ENCODE assay signal across 1 cellular context in the genomic region with DNA sequence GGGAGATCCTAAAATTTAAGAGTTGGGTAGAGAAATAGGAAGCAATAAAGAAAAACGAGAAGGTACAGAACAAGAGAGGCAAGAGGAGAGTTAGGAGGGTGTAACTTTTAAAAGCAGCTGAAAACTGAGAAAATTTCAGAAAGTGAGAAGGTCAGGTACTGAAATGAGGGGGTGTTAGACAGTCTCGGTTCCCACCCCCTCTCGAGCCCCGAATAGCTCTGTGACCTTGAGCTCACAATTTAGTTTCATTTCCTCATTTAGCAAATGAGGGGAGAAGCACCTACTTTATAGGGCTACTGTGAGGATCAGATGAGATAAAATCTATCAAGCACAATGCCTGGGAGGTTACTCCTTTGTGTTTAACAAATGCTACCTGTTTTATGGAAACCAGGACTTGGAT.
A peak's percentile ranks its signal among the peaks of the same experiment; 100 is the strongest.
TF ChIP-seq lines count a peak whose summit lies in the region.

No MANE protein-coding gene starts in this region.

TF ChIP-seq in GM12878, 131 proteins besides CTCF, POLR2A, EP300 and RAD21 (continued from another document and continues in another):
- TF ChIP-seq, protein P1, sequence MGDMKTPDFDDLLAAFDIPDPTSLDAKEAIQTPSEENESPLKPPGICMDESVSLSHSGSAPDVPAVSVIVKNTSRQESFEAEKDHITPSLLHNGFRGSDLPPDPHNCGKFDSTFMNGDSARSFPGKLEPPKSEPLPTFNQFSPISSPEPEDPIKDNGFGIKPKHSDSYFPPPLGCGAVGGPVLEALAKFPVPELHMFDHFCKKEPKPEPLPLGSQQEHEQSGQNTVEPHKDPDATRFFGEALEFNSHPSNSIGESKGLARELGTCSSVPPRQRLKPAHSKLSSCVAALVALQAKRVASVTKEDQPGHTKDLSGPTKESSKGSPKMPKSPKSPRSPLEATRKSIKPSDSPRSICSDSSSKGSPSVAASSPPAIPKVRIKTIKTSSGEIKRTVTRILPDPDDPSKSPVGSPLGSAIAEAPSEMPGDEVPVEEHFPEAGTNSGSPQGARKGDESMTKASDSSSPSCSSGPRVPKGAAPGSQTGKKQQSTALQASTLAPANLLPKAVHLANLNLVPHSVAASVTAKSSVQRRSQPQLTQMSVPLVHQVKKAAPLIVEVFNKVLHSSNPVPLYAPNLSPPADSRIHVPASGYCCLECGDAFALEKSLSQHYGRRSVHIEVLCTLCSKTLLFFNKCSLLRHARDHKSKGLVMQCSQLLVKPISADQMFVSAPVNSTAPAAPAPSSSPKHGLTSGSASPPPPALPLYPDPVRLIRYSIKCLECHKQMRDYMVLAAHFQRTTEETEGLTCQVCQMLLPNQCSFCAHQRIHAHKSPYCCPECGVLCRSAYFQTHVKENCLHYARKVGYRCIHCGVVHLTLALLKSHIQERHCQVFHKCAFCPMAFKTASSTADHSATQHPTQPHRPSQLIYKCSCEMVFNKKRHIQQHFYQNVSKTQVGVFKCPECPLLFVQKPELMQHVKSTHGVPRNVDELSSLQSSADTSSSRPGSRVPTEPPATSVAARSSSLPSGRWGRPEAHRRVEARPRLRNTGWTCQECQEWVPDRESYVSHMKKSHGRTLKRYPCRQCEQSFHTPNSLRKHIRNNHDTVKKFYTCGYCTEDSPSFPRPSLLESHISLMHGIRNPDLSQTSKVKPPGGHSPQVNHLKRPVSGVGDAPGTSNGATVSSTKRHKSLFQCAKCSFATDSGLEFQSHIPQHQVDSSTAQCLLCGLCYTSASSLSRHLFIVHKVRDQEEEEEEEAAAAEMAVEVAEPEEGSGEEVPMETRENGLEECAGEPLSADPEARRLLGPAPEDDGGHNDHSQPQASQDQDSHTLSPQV (IDR thresholded peaks at IDR 0.05) = no peak
- TF ChIP-seq SRF (IDR thresholded peaks at IDR 0.05; ENCODE audit: low read depth in 2 of 2, low read length in 2 of 2) (0 out of 4 replicates have a peak, but pooled peaks of 1 of the 2 experiments have one; percentile 60), ZNF274 (IDR thresholded peaks at IDR 0.05; ENCODE audit: insufficient read depth, insufficient read length) (no peak), IKZF2 (IDR thresholded peaks at IDR 0.05) (peak; percentile 89 to 91), ZNF217 (IDR thresholded peaks at IDR 0.05) (peak; percentile 85; the same call in 1 of the 2 replicates), IKZF1 (conservative IDR thresholded peaks at IDR 0.05) (peak; percentile 86), TCF7 (IDR thresholded peaks at IDR 0.05; ENCODE audit: borderline replicate concordance) (0 out of 2 replicates have a peak, but pooled peaks have one; percentile 33), MEF2B (IDR thresholded peaks at IDR 0.05; ENCODE audit: partially characterized antibody, poor library complexity, severe bottlenecking) (peak; percentile 95), ZSCAN29 (IDR thresholded peaks at IDR 0.05) (no peak), CHD1 (IDR thresholded peaks at IDR 0.05; ENCODE audit: low read depth, low read length) (no peak), SIX5 (IDR thresholded peaks at IDR 0.05; ENCODE audit: low read depth, low read length, severe bottlenecking) (no peak), CBFB (IDR thresholded peaks at IDR 0.05; ENCODE audit: low read depth) (no peak), CBX5 (IDR thresholded peaks at IDR 0.05; ENCODE audit: low read depth) (peak; percentile 96), SREBF1 (IDR thresholded peaks at IDR 0.05; ENCODE audit: low read length) (no peak), CHD4 (IDR thresholded peaks at IDR 0.05) (no peak), POU2F2 (IDR thresholded peaks at IDR 0.05; ENCODE audit: borderline replicate concordance, low read depth, low read length) (peak; percentile 65; the same call in 2 of the 3 replicates), NFYA (IDR thresholded peaks at IDR 0.05; ENCODE audit: borderline replicate concordance, low read depth, low read length) (no peak), FOS (IDR thresholded peaks at IDR 0.05; ENCODE audit: borderline replicate concordance, extremely low read depth, insufficient read length) (no peak), TCF3 (IDR thresholded peaks at IDR 0.05; ENCODE audit: borderline replicate concordance, insufficient read depth, low read depth, low read length) (no peak), RCOR1 (conservative IDR thresholded peaks at IDR 0.05; ENCODE audit: low read depth, low read length) (peak; percentile 94; the same call in 1 of the 2 replicates), KDM1A (IDR thresholded peaks at IDR 0.05; ENCODE audit: borderline replicate concordance) (no peak), MTA3 (IDR thresholded peaks at IDR 0.05; ENCODE audit: borderline replicate concordance, low read length) (peak; percentile 97), IRF4 (IDR thresholded peaks at IDR 0.05; ENCODE audit: low read depth, low read length) (peak; percentile 99), POLR2AphosphoS5 (IDR thresholded peaks at IDR 0.05; ENCODE audit: low read length) (no peak)
- TF ChIP-seq, protein P2, sequence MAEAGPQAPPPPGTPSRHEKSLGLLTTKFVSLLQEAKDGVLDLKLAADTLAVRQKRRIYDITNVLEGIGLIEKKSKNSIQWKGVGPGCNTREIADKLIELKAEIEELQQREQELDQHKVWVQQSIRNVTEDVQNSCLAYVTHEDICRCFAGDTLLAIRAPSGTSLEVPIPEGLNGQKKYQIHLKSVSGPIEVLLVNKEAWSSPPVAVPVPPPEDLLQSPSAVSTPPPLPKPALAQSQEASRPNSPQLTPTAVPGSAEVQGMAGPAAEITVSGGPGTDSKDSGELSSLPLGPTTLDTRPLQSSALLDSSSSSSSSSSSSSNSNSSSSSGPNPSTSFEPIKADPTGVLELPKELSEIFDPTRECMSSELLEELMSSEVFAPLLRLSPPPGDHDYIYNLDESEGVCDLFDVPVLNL (IDR thresholded peaks at IDR 0.05; ENCODE audit: low read depth, low read length) = no peak
- TF ChIP-seq, protein P3, sequence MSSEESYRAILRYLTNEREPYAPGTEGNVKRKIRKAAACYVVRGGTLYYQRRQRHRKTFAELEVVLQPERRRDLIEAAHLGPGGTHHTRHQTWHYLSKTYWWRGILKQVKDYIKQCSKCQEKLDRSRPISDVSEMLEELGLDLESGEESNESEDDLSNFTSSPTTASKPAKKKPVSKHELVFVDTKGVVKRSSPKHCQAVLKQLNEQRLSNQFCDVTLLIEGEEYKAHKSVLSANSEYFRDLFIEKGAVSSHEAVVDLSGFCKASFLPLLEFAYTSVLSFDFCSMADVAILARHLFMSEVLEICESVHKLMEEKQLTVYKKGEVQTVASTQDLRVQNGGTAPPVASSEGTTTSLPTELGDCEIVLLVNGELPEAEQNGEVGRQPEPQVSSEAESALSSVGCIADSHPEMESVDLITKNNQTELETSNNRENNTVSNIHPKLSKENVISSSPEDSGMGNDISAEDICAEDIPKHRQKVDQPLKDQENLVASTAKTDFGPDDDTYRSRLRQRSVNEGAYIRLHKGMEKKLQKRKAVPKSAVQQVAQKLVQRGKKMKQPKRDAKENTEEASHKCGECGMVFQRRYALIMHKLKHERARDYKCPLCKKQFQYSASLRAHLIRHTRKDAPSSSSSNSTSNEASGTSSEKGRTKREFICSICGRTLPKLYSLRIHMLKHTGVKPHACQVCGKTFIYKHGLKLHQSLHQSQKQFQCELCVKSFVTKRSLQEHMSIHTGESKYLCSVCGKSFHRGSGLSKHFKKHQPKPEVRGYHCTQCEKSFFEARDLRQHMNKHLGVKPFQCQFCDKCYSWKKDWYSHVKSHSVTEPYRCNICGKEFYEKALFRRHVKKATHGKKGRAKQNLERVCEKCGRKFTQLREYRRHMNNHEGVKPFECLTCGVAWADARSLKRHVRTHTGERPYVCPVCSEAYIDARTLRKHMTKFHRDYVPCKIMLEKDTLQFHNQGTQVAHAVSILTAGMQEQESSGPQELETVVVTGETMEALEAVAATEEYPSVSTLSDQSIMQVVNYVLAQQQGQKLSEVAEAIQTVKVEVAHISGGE (CRISPR knock-in tag; IDR thresholded peaks at IDR 0.05) = no peak
- TF ChIP-seq, protein P4, sequence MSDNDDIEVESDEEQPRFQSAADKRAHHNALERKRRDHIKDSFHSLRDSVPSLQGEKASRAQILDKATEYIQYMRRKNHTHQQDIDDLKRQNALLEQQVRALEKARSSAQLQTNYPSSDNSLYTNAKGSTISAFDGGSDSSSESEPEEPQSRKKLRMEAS (IDR thresholded peaks at IDR 0.05; ENCODE audit: low read depth, low read length) = no peak
- TF ChIP-seq, protein P5, sequence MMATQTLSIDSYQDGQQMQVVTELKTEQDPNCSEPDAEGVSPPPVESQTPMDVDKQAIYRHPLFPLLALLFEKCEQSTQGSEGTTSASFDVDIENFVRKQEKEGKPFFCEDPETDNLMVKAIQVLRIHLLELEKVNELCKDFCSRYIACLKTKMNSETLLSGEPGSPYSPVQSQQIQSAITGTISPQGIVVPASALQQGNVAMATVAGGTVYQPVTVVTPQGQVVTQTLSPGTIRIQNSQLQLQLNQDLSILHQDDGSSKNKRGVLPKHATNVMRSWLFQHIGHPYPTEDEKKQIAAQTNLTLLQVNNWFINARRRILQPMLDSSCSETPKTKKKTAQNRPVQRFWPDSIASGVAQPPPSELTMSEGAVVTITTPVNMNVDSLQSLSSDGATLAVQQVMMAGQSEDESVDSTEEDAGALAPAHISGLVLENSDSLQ (IDR thresholded peaks at IDR 0.05) = no peak
- TF ChIP-seq, protein P6, sequence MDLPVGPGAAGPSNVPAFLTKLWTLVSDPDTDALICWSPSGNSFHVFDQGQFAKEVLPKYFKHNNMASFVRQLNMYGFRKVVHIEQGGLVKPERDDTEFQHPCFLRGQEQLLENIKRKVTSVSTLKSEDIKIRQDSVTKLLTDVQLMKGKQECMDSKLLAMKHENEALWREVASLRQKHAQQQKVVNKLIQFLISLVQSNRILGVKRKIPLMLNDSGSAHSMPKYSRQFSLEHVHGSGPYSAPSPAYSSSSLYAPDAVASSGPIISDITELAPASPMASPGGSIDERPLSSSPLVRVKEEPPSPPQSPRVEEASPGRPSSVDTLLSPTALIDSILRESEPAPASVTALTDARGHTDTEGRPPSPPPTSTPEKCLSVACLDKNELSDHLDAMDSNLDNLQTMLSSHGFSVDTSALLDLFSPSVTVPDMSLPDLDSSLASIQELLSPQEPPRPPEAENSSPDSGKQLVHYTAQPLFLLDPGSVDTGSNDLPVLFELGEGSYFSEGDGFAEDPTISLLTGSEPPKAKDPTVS (IDR thresholded peaks at IDR 0.05; ENCODE audit: low read depth, low read length) = no peak
- TF ChIP-seq, protein P7, sequence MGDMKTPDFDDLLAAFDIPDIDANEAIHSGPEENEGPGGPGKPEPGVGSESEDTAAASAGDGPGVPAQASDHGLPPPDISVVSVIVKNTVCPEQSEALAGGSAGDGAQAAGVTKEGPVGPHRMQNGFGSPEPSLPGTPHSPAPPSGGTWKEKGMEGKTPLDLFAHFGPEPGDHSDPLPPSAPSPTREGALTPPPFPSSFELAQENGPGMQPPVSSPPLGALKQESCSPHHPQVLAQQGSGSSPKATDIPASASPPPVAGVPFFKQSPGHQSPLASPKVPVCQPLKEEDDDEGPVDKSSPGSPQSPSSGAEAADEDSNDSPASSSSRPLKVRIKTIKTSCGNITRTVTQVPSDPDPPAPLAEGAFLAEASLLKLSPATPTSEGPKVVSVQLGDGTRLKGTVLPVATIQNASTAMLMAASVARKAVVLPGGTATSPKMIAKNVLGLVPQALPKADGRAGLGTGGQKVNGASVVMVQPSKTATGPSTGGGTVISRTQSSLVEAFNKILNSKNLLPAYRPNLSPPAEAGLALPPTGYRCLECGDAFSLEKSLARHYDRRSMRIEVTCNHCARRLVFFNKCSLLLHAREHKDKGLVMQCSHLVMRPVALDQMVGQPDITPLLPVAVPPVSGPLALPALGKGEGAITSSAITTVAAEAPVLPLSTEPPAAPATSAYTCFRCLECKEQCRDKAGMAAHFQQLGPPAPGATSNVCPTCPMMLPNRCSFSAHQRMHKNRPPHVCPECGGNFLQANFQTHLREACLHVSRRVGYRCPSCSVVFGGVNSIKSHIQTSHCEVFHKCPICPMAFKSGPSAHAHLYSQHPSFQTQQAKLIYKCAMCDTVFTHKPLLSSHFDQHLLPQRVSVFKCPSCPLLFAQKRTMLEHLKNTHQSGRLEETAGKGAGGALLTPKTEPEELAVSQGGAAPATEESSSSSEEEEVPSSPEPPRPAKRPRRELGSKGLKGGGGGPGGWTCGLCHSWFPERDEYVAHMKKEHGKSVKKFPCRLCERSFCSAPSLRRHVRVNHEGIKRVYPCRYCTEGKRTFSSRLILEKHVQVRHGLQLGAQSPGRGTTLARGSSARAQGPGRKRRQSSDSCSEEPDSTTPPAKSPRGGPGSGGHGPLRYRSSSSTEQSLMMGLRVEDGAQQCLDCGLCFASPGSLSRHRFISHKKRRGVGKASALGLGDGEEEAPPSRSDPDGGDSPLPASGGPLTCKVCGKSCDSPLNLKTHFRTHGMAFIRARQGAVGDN (IDR thresholded peaks at IDR 0.05) = no peak
- TF ChIP-seq, protein P8, sequence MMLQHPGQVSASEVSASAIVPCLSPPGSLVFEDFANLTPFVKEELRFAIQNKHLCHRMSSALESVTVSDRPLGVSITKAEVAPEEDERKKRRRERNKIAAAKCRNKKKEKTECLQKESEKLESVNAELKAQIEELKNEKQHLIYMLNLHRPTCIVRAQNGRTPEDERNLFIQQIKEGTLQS (IDR thresholded peaks at IDR 0.05; ENCODE audit: borderline replicate concordance, extremely low read depth, low read depth, low read length) = no peak
- TF ChIP-seq, protein P9, sequence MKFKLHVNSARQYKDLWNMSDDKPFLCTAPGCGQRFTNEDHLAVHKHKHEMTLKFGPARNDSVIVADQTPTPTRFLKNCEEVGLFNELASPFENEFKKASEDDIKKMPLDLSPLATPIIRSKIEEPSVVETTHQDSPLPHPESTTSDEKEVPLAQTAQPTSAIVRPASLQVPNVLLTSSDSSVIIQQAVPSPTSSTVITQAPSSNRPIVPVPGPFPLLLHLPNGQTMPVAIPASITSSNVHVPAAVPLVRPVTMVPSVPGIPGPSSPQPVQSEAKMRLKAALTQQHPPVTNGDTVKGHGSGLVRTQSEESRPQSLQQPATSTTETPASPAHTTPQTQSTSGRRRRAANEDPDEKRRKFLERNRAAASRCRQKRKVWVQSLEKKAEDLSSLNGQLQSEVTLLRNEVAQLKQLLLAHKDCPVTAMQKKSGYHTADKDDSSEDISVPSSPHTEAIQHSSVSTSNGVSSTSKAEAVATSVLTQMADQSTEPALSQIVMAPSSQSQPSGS (IDR thresholded peaks at IDR 0.05; ENCODE audit: low read length) = peak; percentile 95
- TF ChIP-seq, protein P10, sequence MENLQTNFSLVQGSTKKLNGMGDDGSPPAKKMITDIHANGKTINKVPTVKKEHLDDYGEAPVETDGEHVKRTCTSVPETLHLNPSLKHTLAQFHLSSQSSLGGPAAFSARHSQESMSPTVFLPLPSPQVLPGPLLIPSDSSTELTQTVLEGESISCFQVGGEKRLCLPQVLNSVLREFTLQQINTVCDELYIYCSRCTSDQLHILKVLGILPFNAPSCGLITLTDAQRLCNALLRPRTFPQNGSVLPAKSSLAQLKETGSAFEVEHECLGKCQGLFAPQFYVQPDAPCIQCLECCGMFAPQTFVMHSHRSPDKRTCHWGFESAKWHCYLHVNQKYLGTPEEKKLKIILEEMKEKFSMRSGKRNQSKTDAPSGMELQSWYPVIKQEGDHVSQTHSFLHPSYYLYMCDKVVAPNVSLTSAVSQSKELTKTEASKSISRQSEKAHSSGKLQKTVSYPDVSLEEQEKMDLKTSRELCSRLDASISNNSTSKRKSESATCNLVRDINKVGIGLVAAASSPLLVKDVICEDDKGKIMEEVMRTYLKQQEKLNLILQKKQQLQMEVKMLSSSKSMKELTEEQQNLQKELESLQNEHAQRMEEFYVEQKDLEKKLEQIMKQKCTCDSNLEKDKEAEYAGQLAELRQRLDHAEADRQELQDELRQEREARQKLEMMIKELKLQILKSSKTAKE (IDR thresholded peaks at IDR 0.05; ENCODE audit: low read depth, poor library complexity, severe bottlenecking) = peak; percentile 100
